In genomic region chr5:150283904-150284303, GRCh38 we compare ENCODE assay signal across 22 cellular contexts. TPM values are rescaled to one million over a fixed set of nuclear protein-coding genes. Genes with fewer than 3 reads are reported as not detected.
"Had no signal": no experiment of that assay in that cellular context is flagged by ENCODE, and none has a peak within 500 bp of the region (broad histone marks: within the 10 kb centered on the region; RNA-seq: fewer than 3 reads in every experiment).

No MANE protein-coding gene starts in this region.

- H3K4me1 ChIP-seq: heart left ventricle, parathyroid adenoma, psoas muscle, transverse colon had no signal

- H3K36me3 ChIP-seq: heart left ventricle, spleen, thoracic aorta, transverse colon had no signal

- ATAC-seq: esophagus mucosa; heart left ventricle; naive thymus-derived CD4-positive, alpha-beta T cell; psoas muscle; sciatic nerve; stimulated activated naive B cell treated with anti-CD40 and anti-IgM and Interleukin-4, amounts not matched to agents 10 μg/mL and 1 μg/mL and 100 μg/mL, for 72 hours; stimulated activated naive CD8-positive, alpha-beta T cell treated with anti-CD3 and anti-CD28 coated beads, Interleukin-15, amount 100 ng/mL, for 72 hours had no signal

- H3K27ac ChIP-seq: heart left ventricle, parathyroid adenoma, psoas muscle, spleen, thoracic aorta, transverse colon had no signal

- H3K4me1 Mint-ChIP-seq: naive thymus-derived CD4-positive, alpha-beta T cell; stimulated activated naive B cell treated with anti-CD40 and anti-IgM and Interleukin-4, amounts not matched to agents 10 μg/mL and 1 μg/mL and 100 μg/mL, for 72 hours; stimulated activated naive CD8-positive, alpha-beta T cell treated with anti-CD3 and anti-CD28 coated beads, Interleukin-15, amount 100 ng/mL, for 72 hours had no signal

- H3K9me3 ChIP-seq: heart left ventricle, psoas muscle, spleen, thoracic aorta, transverse colon had no signal

- H3K9me3 Mint-ChIP-seq: naive thymus-derived CD4-positive, alpha-beta T cell; stimulated activated naive B cell treated with anti-CD40 and anti-IgM and Interleukin-4, amounts not matched to agents 10 μg/mL and 1 μg/mL and 100 μg/mL, for 72 hours; stimulated activated naive CD8-positive, alpha-beta T cell treated with anti-CD3 and anti-CD28 coated beads, Interleukin-15, amount 100 ng/mL, for 72 hours had no signal

- H3K4me3 Mint-ChIP-seq: naive thymus-derived CD4-positive, alpha-beta T cell; stimulated activated naive B cell treated with anti-CD40 and anti-IgM and Interleukin-4, amounts not matched to agents 10 μg/mL and 1 μg/mL and 100 μg/mL, for 72 hours; stimulated activated naive CD8-positive, alpha-beta T cell treated with anti-CD3 and anti-CD28 coated beads, Interleukin-15, amount 100 ng/mL, for 72 hours had no signal

- H3K4me3 ChIP-seq: heart left ventricle, psoas muscle, spleen, thoracic aorta, transverse colon had no signal

- H3K27ac Mint-ChIP-seq: stimulated activated naive B cell treated with anti-CD40 and anti-IgM and Interleukin-4, amounts not matched to agents 10 μg/mL and 1 μg/mL and 100 μg/mL, for 72 hours; stimulated activated naive CD8-positive, alpha-beta T cell treated with anti-CD3 and anti-CD28 coated beads, Interleukin-15, amount 100 ng/mL, for 72 hours had no signal

- DNase-seq: cortex of kidney; effector memory CD4-positive, alpha-beta T cell; heart left ventricle; hippocampal formation; kidney glomerular epithelial cell; mesendoderm; naive thymus-derived CD4-positive, alpha-beta T cell; psoas muscle; retina; stimulated activated CD4-positive, alpha-beta T cell treated with anti-CD3 and anti-CD28 coated beads, Interleukin-15, amount 100 ng/mL, for 24 hours; stimulated activated CD4-positive, alpha-beta T cell treated with anti-CD3 and anti-CD28 coated beads, Interleukin-1b, Interleukin-23, amount 100 ng/mL, for 48 hours; stimulated activated naive B cell treated with anti-CD40 and anti-IgM and Interleukin-4, amounts not matched to agents 10 μg/mL and 1 μg/mL and 100 μg/mL, for 72 hours; stimulated activated naive CD8-positive, alpha-beta T cell treated with anti-CD3 and anti-CD28 coated beads, Interleukin-15, amount 100 ng/mL, for 72 hours; transverse colon had no signal

- H3K36me3 Mint-ChIP-seq: naive thymus-derived CD4-positive, alpha-beta T cell; stimulated activated naive B cell treated with anti-CD40 and anti-IgM and Interleukin-4, amounts not matched to agents 10 μg/mL and 1 μg/mL and 100 μg/mL, for 72 hours had no signal

RNA-seq across cellular contexts. Expression of gene CAMK2A, which starts 5.7 kb away (rescaled TPM):
- total RNA-seq: glomerular endothelial cell; lung microvascular endothelial cell; naive thymus-derived CD4-positive, alpha-beta T cell; subcutaneous adipose tissue had no signal

RNA-seq across cellular contexts. Expression of gene ARSI, which starts 18.8 kb away (rescaled TPM):
- total RNA-seq: lung microvascular endothelial cell had no signal
